10 cellular contexts compared by ENCODE assay signal in the genomic region with DNA sequence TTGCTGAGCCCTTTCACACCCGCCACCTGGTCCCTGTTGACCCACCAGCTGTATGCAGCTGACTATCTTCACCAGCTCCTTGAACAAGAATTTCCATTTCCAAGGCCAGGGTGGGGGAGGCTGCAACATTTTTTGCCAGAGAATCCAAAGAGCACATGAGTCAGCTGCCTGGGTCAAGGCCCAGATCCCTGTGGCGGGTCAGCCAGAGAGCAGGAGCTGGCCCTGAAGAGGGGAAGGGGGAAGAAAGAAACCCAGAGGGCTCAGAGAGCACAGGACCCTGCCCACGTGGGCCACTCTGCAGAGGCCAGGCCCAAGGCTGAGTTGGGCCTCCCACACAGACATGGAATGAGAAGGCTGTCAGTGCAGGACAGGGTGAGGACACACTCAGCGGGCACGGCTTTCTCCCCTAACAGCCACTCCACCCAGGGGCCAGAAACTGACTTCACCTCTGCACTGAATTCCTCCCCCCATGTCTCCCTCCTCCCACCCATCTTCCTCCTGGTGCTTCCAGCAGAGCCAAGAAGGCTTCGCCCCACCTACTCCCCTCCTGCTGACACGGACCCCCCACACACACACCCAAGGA. TPM values are rescaled to one million over a fixed set of nuclear protein-coding genes. Genes with fewer than 3 reads are reported as not detected.
DNase-seq lines count a peak whose midpoint lies in the region; TF ChIP-seq lines count a peak whose summit lies in the region.
"Had no signal": no experiment of that assay in that cellular context is flagged by ENCODE, and none has a peak within 500 bp of the region (broad histone marks: within the 10 kb centered on the region; RNA-seq: fewer than 3 reads in every experiment).

No MANE protein-coding gene starts in this region.

- H3K4me3 ChIP-seq in fibroblast of villous mesenchyme (ENCODE audit: low read depth, low read length) (no peak overlapping the region), osteoblast (ENCODE audit: insufficient read depth, low read length) (peak overlapping the region; percentile 1)

- H4K20me1 ChIP-seq in osteoblast (ENCODE audit: insufficient read depth, low read length): no peaks in the 10 kb centered on the region

- no peaks in the 10 kb centered on the region for H3K9me3 ChIP-seq in osteoblast (ENCODE audit: low read depth, low read length)
- H3K9me3 ChIP-seq: BE2C had no signal

- H3K79me2 ChIP-seq in osteoblast (ENCODE audit: insufficient read depth, low read length): no peaks in the 10 kb centered on the region

- no peaks in the 10 kb centered on the region for H3K27me3 ChIP-seq in osteoblast (ENCODE audit: insufficient read depth, low read length)
- H3K27me3 ChIP-seq: BE2C had no signal

- DNase-seq in ACHN (peak; percentile 93), RKO (ENCODE audit: low spot score) (peak; percentile 21), fibroblast of villous mesenchyme (ENCODE audit: low read depth) (peak; percentile 93), osteoblast (ENCODE audit: insufficient read length, low spot score, missing footprints) (peak; percentile 95), NCI-H2081 treated with DMSO at 0.1 percent for 48 hours (lab: John Stamatoyannopoulos, UW) (no peak), D341Med (ENCODE audit: low spot score) (no peak), AML-193 (lab: John Stamatoyannopoulos, UW) (no peak)
- DNase-seq in activated CD4-positive, alpha-beta T cell treated with anti-CD3 and anti-CD28 coated beads, Interleukin-2, amount 50 U/mL, for 48 hours: no peak
- DNase-seq: activated naive CD8-positive, alpha-beta T cell treated with anti-CD3 and anti-CD28 coated beads for 36 hours; BE2C had no signal

- H3K4me2 ChIP-seq in osteoblast (ENCODE audit: insufficient read depth, low read length): peak overlapping the region; percentile 35

- peak overlapping the region; percentile 60 for H3K27ac ChIP-seq in osteoblast (ENCODE audit: low read depth, low read length)

- in situ Hi-C loops in ACHN (cut with HindIII; ENCODE audit: low pct_ligation_motif_present, low pct_unique_long_range_greater_than_20kb, low sequenced_read_pairs): no loop called here

- H3K4me1 ChIP-seq in osteoblast (ENCODE audit: insufficient read depth, low read length): peaks cover 36% of the 10 kb centered on the region

- H2AFZ ChIP-seq in osteoblast (ENCODE audit: low read length): peak overlapping the region; percentile 64

- TF ChIP-seq CTCF in fibroblast of villous mesenchyme (IDR thresholded peaks at IDR 0.05; ENCODE audit: insufficient read depth, low read depth, low read length) (no peak), osteoblast (IDR thresholded peaks at IDR 0.05; ENCODE audit: extremely low read depth, low read depth, low read length) (no peak)

- no peaks in the 10 kb centered on the region for H3K36me3 ChIP-seq in osteoblast (ENCODE audit: insufficient read depth, low read length)
- H3K36me3 ChIP-seq: BE2C had no signal

RNA-seq across cellular contexts. Expression of gene S100A6, which starts 28.9 kb away (rescaled TPM):
- total RNA-seq in fibroblast of villous mesenchyme: 1,018 and 1,040 TPM in 2 replicates
- total RNA-seq in osteoblast: 1,187 and 1,317 TPM in 2 replicates

RNA-seq across cellular contexts. Expression of gene S100A5, which starts 33.8 kb away (rescaled TPM):
- 0.32 TPM in 1 of 2 replicates, not detected in the other for total RNA-seq in fibroblast of villous mesenchyme
- not detected in 2 replicates for total RNA-seq in osteoblast

RNA-seq across cellular contexts. Expression of gene S100A4, which starts 38.7 kb away (rescaled TPM):
- total RNA-seq in fibroblast of villous mesenchyme (165 and 507 TPM in 2 replicates), osteoblast (21.5 and 63.0 TPM in 2 replicates)

RNA-seq across cellular contexts. Expression of gene S100A3, which starts 42.1 kb away (rescaled TPM):
- total RNA-seq in fibroblast of villous mesenchyme (18.0 and 20.3 TPM in 2 replicates), osteoblast (4.4 and 7.6 TPM in 2 replicates)
- total RNA-seq: activated naive CD8-positive, alpha-beta T cell treated with anti-CD3 and anti-CD28 coated beads for 36 hours had no signal

RNA-seq across cellular contexts. Expression of gene S100A7, which starts 46.5 kb away (rescaled TPM):
- total RNA-seq in fibroblast of villous mesenchyme: not detected in 2 replicates
- not detected in 2 replicates for total RNA-seq in osteoblast
- total RNA-seq: activated naive CD8-positive, alpha-beta T cell treated with anti-CD3 and anti-CD28 coated beads for 36 hours had no signal

Comparison
In these comparisons a context has a peak if more than half of its experiments do, and no peak if none do; other contexts are left out.
1. DNase-seq: peak in ACHN (single experiment), RKO (single experiment), fibroblast of villous mesenchyme (single experiment) and osteoblast (single experiment); none in NCI-H2081 treated with DMSO at 0.1 percent for 48 hours (single experiment), D341Med (single experiment), AML-193 (0 of 2) and activated CD4-positive, alpha-beta T cell treated with anti-CD3 and anti-CD28 coated beads, Interleukin-2, amount 50 U/mL, for 48 hours (0 of 2).